29 cellular contexts compared by ENCODE assay signal in genomic region chr14:30680036-30680435, GRCh38.
"Had no signal": no experiment of that assay in that cellular context is flagged by ENCODE, and none has a peak within 500 bp of the region (broad histone marks: within the 10 kb centered on the region; RNA-seq: fewer than 3 reads in every experiment).

No MANE protein-coding gene starts in this region.

- H3K27me3 Mint-ChIP-seq: naive B cell; progenitor cell of endocrine pancreas; stimulated activated naive B cell treated with anti-CD40 and anti-IgM and Interleukin-4, amounts not matched to agents 10 μg/mL and 1 μg/mL and 100 μg/mL, for 72 hours had no signal

- H3K36me3 Mint-ChIP-seq: natural killer cell had no signal

- H3K27ac Mint-ChIP-seq: nephron progenitor cell; neural progenitor cell; progenitor cell of endocrine pancreas; stimulated activated naive B cell treated with anti-CD40 and anti-IgM and Interleukin-4, amounts not matched to agents 10 μg/mL and 1 μg/mL and 100 μg/mL, for 72 hours had no signal

- ATAC-seq: left cardiac atrium; left lobe of liver; lower lobe of right lung; natural killer cell; sciatic nerve; stimulated activated naive B cell treated with anti-CD40 and anti-IgM and Interleukin-4, amounts not matched to agents 10 μg/mL and 1 μg/mL and 100 μg/mL, for 72 hours; stimulated activated naive CD8-positive, alpha-beta T cell treated with anti-CD3 and anti-CD28 coated beads, Interleukin-15, Interleukin-2, amounts not matched to agents 100 U/mL and 50 U/mL, for 24 hours had no signal

- DNase-seq: islet precursor cell; kidney glomerular epithelial cell; left cardiac atrium; lower lobe of right lung; mammary epithelial cell; mesenchymal stem cell; naive B cell; natural killer cell; nephron progenitor cell; occipital lobe; stimulated activated CD4-positive, alpha-beta T cell treated with anti-CD3 and anti-CD28 coated beads, Interleukin-12 subunit alpha, Interleukin-12 subunit beta, amount 100 ng/mL, for 4 hours; stimulated activated CD4-positive, alpha-beta T cell treated with anti-CD3 and anti-CD28 coated beads, Interleukin-15, amount 100 ng/mL, for 24 hours; stimulated activated CD4-positive, alpha-beta T cell treated with anti-CD3 and anti-CD28 coated beads, Interleukin-2, amount 100 ng/mL, for 24 hours; stimulated activated CD4-positive, alpha-beta T cell treated with anti-CD3 and anti-CD28 coated beads, Interleukin-4, amount 100 ng/mL, for 1 hour; stimulated activated naive B cell treated with anti-CD40 and anti-IgM and Interleukin-4, amounts not matched to agents 10 μg/mL and 1 μg/mL and 100 μg/mL, for 72 hours; stimulated activated naive CD8-positive, alpha-beta T cell treated with anti-CD3 and anti-CD28 coated beads, Interleukin-15, Interleukin-2, amounts not matched to agents 100 U/mL and 50 U/mL, for 24 hours; stomach; testis; thyroid gland; transverse colon had no signal

- H3K9me3 Mint-ChIP-seq: natural killer cell, neural progenitor cell had no signal

- H3K4me3 Mint-ChIP-seq: naive B cell; natural killer cell; nephron progenitor cell; neural progenitor cell; stimulated activated naive B cell treated with anti-CD40 and anti-IgM and Interleukin-4, amounts not matched to agents 10 μg/mL and 1 μg/mL and 100 μg/mL, for 72 hours had no signal

- H3K27me3 ChIP-seq: neural progenitor cell, neutrophil, right atrium auricular region, stomach, testis, thyroid gland, transverse colon, upper lobe of left lung, vagina had no signal

- H3K4me1 ChIP-seq: lower lobe of right lung, neural progenitor cell, right atrium auricular region, testis, transverse colon, upper lobe of left lung, vagina had no signal

- H3K9ac ChIP-seq: neural progenitor cell had no signal

- H2AFZ ChIP-seq: neural progenitor cell had no signal

- H3K27ac ChIP-seq: lower lobe of right lung, neutrophil, right atrium auricular region, skin epidermis, stomach, testis, thyroid gland, transverse colon, upper lobe of left lung, vagina had no signal

- H3K9me3 ChIP-seq: lower lobe of right lung, neutrophil, right atrium auricular region, stomach, testis, thyroid gland, transverse colon, upper lobe of left lung, vagina had no signal

- H3K36me3 ChIP-seq: thyroid gland, vagina had no signal

- H3K4me1 Mint-ChIP-seq: nephron progenitor cell, neural progenitor cell had no signal

- H3K4me3 ChIP-seq: lower lobe of right lung, neural progenitor cell, right atrium auricular region, skin epidermis, stomach, testis, thyroid gland, transverse colon, upper lobe of left lung, vagina had no signal

- H3K4me2 ChIP-seq: neural progenitor cell had no signal
